8 cellular contexts compared by ENCODE assay signal in the genomic region with DNA sequence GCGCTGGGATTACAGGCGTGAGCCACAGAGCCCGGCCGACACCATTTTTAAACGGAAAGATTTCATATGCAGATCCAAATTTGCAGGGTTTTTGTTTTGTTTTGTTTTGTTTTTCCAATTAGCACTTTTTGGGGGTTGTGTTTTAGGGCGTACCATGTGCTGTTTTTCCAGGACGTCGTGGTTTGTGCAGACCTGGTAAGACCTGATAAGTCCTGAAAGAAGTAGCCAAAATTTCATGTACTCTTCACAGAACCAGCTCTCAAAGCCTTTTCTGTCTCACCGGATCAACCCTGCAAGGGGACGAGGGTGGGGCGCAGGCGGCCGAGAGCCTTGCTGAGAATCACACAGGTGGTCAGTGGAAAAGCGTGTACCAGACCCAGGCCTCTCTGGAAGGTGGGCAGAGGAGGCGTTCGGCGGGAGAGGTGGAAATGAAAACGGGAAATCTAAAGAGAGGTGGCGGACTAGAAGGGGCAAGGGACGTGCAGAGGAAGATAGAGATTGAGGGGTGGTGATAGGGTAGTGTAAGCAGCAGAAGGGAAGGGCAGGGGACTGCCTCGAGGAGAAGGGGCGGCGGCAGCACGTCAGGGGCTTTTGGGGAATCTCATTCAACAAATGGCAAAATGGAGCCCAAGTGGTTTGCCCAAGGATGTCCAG. TPM values are rescaled to one million over a fixed set of nuclear protein-coding genes. Genes with fewer than 3 reads are reported as not detected.
DNase-seq lines count a peak whose midpoint lies in the region; ATAC-seq and TF ChIP-seq lines count a peak whose summit lies in the region.

No MANE protein-coding gene starts in this region.

- peaks cover 19% of the 10 kb centered on the region for H3K4me1 ChIP-seq in psoas muscle

- peak overlapping the region; percentile 97 for H3K27ac ChIP-seq in psoas muscle

- H3K27me3 ChIP-seq in psoas muscle (ENCODE audit: insufficient read depth in 3 of 3, low read length in 2 of 3): no peaks in the 10 kb centered on the region

- peak overlapping the region; percentile 91 for H3K4me3 ChIP-seq in psoas muscle

- peak overlapping the region; percentile 85 for H3K27ac Mint-ChIP-seq in glutamatergic neuron (ENCODE audit: unreplicated experiment)

- H3K36me3 Mint-ChIP-seq in glutamatergic neuron (ENCODE audit: unreplicated experiment): no peaks in the 10 kb centered on the region

- DNase-seq in Ammon's horn (ENCODE audit: low spot score) (peak; percentile 9), glutamatergic neuron (peak; percentile 31), psoas muscle (peak in 1 of 2 donors; percentile 27), inferior parietal cortex (ENCODE audit: extremely low spot score) (no peak)
- DNase-seq in activated T-cell treated with anti-CD3 and anti-CD28 coated beads, Interleukin-2, amount 50 U/mL, for 1 hour: peak; percentile 33

- H3K36me3 ChIP-seq in psoas muscle (ENCODE audit: insufficient read depth in 1 of 2, low read depth in 1 of 2): peaks cover 0 to 1% of the 10 kb centered on the region in 2 donors

- H3K9me3 Mint-ChIP-seq in glutamatergic neuron (ENCODE audit: unreplicated experiment): peaks cover 12% of the 10 kb centered on the region

- peak overlapping the region; percentile 94 for H3K4me3 Mint-ChIP-seq in glutamatergic neuron (ENCODE audit: unreplicated experiment)

- peak; percentile 1 for ATAC-seq in HG03196 (IDR thresholded peaks at IDR 0.05; ENCODE audit: unreplicated experiment)
- ATAC-seq in psoas muscle: peak in 1 of 4 donors; percentile 4
- no peak for ATAC-seq in GM21367 (IDR thresholded peaks at IDR 0.05; ENCODE audit: unreplicated experiment)
- ATAC-seq in GM21526 (IDR thresholded peaks at IDR 0.05; ENCODE audit: low FRiP score, unreplicated experiment): no peak

- H3K9me3 ChIP-seq in psoas muscle: no peaks in the 10 kb centered on the region

- TF ChIP-seq CTCF in glutamatergic neuron (IDR thresholded peaks at IDR 0.05; ENCODE audit: partially characterized antibody, unreplicated experiment) (no peak), psoas muscle (IDR thresholded peaks at IDR 0.05) (no peak)

- 21 to 22% (median 21%) methylated on average over 24 of the region's 24 CpGs for WGBS in psoas muscle, 3 donors

- H3K4me1 Mint-ChIP-seq in glutamatergic neuron (ENCODE audit: low read depth, unreplicated experiment): peaks cover 8% of the 10 kb centered on the region

- peaks cover 4% of the 10 kb centered on the region for H3K27me3 Mint-ChIP-seq in glutamatergic neuron (ENCODE audit: unreplicated experiment)

- intact Hi-C loops in psoas muscle (cut with DNase I): loop anchor here (1.0 to 5.0 kb wide), 4 partner anchors 28 to 90 kb away; a partner anchor contains a TSS

RNA-seq across cellular contexts. Expression of a gene that starts 1.2 kb away (rescaled TPM):
- total RNA-seq in glutamatergic neuron (ENCODE audit: unreplicated experiment) (52.9 TPM), psoas muscle (10 to 100 TPM; 11.0 to 22.8 (median 14.4) TPM)
- 10 to 100 TPM in 2 of 3 donors, 1 to 10 TPM in 1; 8.4 to 20.4 (median 14.7) TPM for polyA plus RNA-seq in psoas muscle

RNA-seq across cellular contexts. Expression of a gene that starts 30.7 kb away (rescaled TPM):
- 83.8 TPM for total RNA-seq in glutamatergic neuron (ENCODE audit: unreplicated experiment)
- total RNA-seq in psoas muscle: 100 to 1,000 TPM; 162 to 223 (median 217) TPM
- polyA plus RNA-seq in psoas muscle: 100 to 1,000 TPM; 246 to 413 (median 340) TPM

RNA-seq across cellular contexts. Expression of a gene that starts 58.5 kb away (rescaled TPM):
- total RNA-seq in glutamatergic neuron (ENCODE audit: unreplicated experiment) (103 TPM), psoas muscle (100 to 1,000 TPM; 181 to 215 (median 212) TPM)
- 100 to 1,000 TPM; 223 to 429 (median 332) TPM for polyA plus RNA-seq in psoas muscle

RNA-seq across cellular contexts. Expression of a gene that starts 58.6 kb away (rescaled TPM):
- 18.6 TPM for total RNA-seq in glutamatergic neuron (ENCODE audit: unreplicated experiment)
- 10 to 100 TPM; 35.6 to 76.2 (median 59.9) TPM for total RNA-seq in psoas muscle
- 100 to 1,000 TPM in 1 of 3 donors, 10 to 100 TPM in 2; 87.5 to 206 (median 90.4) TPM for polyA plus RNA-seq in psoas muscle
